Comparison of ENCODE assay signal across 2 cellular contexts in the genomic region with DNA sequence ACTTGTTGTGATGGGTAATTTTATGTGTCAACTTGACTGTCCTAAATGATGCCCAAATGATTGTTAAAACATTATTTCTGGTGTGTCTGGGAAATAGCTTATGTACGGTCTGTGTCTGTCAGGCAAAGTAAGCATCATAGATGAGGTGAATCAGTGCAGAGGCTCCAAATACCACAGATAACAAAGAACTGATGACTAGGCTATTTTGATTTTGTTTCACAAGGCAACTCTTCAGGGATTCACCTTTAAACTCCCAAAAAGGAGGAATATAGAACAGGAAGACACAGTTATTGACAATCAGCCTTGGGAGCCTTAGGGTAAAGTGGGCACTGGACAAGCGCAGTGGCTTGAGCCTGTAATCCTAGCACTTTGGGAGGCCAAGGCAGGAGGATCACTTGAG.
A peak's percentile ranks its signal among the peaks of the same experiment; 100 is the strongest.
TF ChIP-seq lines count a peak whose summit lies in the region.

No MANE protein-coding gene starts in this region.

TF ChIP-seq in IMR-90, 13 proteins besides CTCF, POLR2A, EP300 and RAD21:
- TF ChIP-seq MAFK (IDR thresholded peaks at IDR 0.05; ENCODE audit: low read depth, low read length) = peak; percentile 84
- TF ChIP-seq, protein P1, sequence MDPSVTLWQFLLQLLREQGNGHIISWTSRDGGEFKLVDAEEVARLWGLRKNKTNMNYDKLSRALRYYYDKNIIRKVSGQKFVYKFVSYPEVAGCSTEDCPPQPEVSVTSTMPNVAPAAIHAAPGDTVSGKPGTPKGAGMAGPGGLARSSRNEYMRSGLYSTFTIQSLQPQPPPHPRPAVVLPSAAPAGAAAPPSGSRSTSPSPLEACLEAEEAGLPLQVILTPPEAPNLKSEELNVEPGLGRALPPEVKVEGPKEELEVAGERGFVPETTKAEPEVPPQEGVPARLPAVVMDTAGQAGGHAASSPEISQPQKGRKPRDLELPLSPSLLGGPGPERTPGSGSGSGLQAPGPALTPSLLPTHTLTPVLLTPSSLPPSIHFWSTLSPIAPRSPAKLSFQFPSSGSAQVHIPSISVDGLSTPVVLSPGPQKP (IDR thresholded peaks at IDR 0.05; ENCODE audit: borderline replicate concordance, low read depth, low read length) = no peak

TF ChIP-seq in K562, 482 proteins besides CTCF, POLR2A, EP300 and RAD21:
- TF ChIP-seq MAFK (IDR thresholded peaks at IDR 0.05; ENCODE audit: low read length) = peak; percentile 58
- TF ChIP-seq ZNF316 (IDR thresholded peaks at IDR 0.05) = peak; percentile 47; the same call in 1 of the 2 replicates
- no peak for TF ChIP-seq SIN3B (IDR thresholded peaks at IDR 0.05; ENCODE audit: low read depth)
- TF ChIP-seq MAFF (IDR thresholded peaks at IDR 0.05; ENCODE audit: low read length) = peak; percentile 43
- TF ChIP-seq, protein P2, sequence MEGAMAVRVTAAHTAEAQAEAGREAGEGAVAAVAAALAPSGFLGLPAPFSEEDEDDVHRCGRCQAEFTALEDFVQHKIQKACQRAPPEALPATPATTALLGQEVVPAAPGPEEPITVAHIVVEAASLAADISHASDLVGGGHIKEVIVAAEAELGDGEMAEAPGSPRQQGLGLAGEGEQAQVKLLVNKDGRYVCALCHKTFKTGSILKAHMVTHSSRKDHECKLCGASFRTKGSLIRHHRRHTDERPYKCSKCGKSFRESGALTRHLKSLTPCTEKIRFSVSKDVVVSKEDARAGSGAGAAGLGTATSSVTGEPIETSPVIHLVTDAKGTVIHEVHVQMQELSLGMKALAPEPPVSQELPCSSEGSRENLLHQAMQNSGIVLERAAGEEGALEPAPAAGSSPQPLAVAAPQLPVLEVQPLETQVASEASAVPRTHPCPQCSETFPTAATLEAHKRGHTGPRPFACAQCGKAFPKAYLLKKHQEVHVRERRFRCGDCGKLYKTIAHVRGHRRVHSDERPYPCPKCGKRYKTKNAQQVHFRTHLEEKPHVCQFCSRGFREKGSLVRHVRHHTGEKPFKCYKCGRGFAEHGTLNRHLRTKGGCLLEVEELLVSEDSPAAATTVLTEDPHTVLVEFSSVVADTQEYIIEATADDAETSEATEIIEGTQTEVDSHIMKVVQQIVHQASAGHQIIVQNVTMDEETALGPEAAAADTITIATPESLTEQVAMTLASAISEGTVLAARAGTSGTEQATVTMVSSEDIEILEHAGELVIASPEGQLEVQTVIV (CRISPR knock-in tag; IDR thresholded peaks at IDR 0.05; ENCODE audit: borderline replicate concordance) = no peak
- peak; percentile 51; the same call in 1 of the 2 replicates for TF ChIP-seq C11orf30 (IDR thresholded peaks at IDR 0.05; ENCODE audit: low read depth)
- TF ChIP-seq MTA1 (IDR thresholded peaks at IDR 0.05; ENCODE audit: borderline replicate concordance) = no peak
- peak; percentile 60 for TF ChIP-seq MAFG (tag; conservative IDR thresholded peaks at IDR 0.05)
TF ChIP-seq in K562: peak in this region for 5.
